Comparison of ENCODE assay signal across 21 cellular contexts in the genomic region with DNA sequence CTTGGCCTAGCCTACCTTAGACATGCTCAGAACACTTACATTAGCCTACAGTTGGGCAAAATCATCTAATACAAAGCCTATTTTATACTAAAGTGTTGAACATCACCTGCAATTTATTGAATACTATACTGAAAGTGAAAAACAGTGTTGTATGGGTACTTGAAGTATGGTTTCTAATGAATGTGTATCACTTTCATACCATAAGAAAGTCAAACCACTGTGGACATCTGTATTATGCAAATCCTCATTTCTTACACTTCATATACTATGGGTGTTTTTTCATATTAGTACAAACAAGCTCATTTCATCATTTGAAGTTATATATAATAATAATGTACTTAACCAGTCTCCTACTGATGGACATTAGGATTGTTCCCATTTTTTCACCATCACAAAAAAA. TPM values are rescaled to one million over a fixed set of nuclear protein-coding genes. Genes with fewer than 3 reads are reported as not detected.
DNase-seq lines count a peak whose midpoint lies in the region; ATAC-seq and TF ChIP-seq lines count a peak whose summit lies in the region.
"Had no signal": no experiment of that assay in that cellular context is flagged by ENCODE, and none has a peak within 500 bp of the region (broad histone marks: within the 10 kb centered on the region; RNA-seq: fewer than 3 reads in every experiment).

No MANE protein-coding gene starts in this region.

- TF ChIP-seq POLR2A in ovary (IDR thresholded peaks at IDR 0.05) (no peak), vagina (IDR thresholded peaks at IDR 0.05) (no peak)

- ATAC-seq in GM19395 (IDR thresholded peaks at IDR 0.05; ENCODE audit: unreplicated experiment) (peak; percentile 92), GM21723 (IDR thresholded peaks at IDR 0.05; ENCODE audit: unreplicated experiment) (peak; percentile 93), HG03025 (IDR thresholded peaks at IDR 0.05; ENCODE audit: low FRiP score, unreplicated experiment) (peak; percentile 49), HG03571 (IDR thresholded peaks at IDR 0.05; ENCODE audit: unreplicated experiment) (peak; percentile 71)
- ATAC-seq: gastrocnemius medialis, left cardiac atrium, PC-3 had no signal

- DNase-seq in ovary, result no peak
- no peak for DNase-seq in NCI-H1417 (lab: John Stamatoyannopoulos, UW)
- DNase-seq in vagina (ENCODE audit: extremely low spot score in 2 of 2), result no peak
- DNase-seq in SK-N-DZ (ENCODE audit: low spot score), result no peak
- DNase-seq: activated effector memory CD4-positive, alpha-beta T cell treated with Interleukin-2 at 50 U/mL for 16 hours; DMS79 treated with DMSO at 0.1 percent for 48 hours; dorsolateral prefrontal cortex; erythroblast; gastrocnemius medialis; left cardiac atrium; NCI-H1417 treated with DMSO at 0.1 percent for 48 hours; NCI-H2171 treated with DMSO at 0.1 percent for 48 hours; NCI-H774; PC-3 had no signal

- TF ChIP-seq CTCF in ovary (IDR thresholded peaks at IDR 0.05) (no peak), vagina (IDR thresholded peaks at IDR 0.05) (no peak)

- H3K27ac ChIP-seq in ovary, result no peak overlapping the region
- H3K27ac ChIP-seq in vagina, result no peak overlapping the region
- H3K27ac ChIP-seq: dorsolateral prefrontal cortex, gastrocnemius medialis had no signal

- H3K9me3 ChIP-seq in ovary (no peaks in the 10 kb centered on the region), vagina (no peaks in the 10 kb centered on the region)
- H3K9me3 ChIP-seq: gastrocnemius medialis had no signal

- intact Hi-C loops in ovary (cut with DNase I), result no loop called here
- intact Hi-C loops in vagina (cut with DNase I), result no loop called here

- no peak overlapping the region for H3K4me3 ChIP-seq in ovary
- H3K4me3 ChIP-seq in vagina, result no peak overlapping the region
- H3K4me3 ChIP-seq: dorsolateral prefrontal cortex, gastrocnemius medialis had no signal

- TF ChIP-seq EP300 in ovary (IDR thresholded peaks at IDR 0.05), result no peak

- H3K36me3 ChIP-seq in ovary (no peaks in the 10 kb centered on the region), vagina (no peaks in the 10 kb centered on the region)
- H3K36me3 ChIP-seq: gastrocnemius medialis had no signal

- H3K4me1 ChIP-seq in ovary (ENCODE audit: insufficient read depth), result no peaks in the 10 kb centered on the region
- H3K4me1 ChIP-seq in vagina, result no peaks in the 10 kb centered on the region
- H3K4me1 ChIP-seq: gastrocnemius medialis had no signal

- no peaks in the 10 kb centered on the region for H3K27me3 ChIP-seq in ovary
- no peaks in the 10 kb centered on the region for H3K27me3 ChIP-seq in vagina
- H3K27me3 ChIP-seq: dorsolateral prefrontal cortex, gastrocnemius medialis had no signal

RNA-seq across cellular contexts. Expression of a gene that starts 41.2 kb away (rescaled TPM):
- total RNA-seq in ovary (under 1 TPM in 4 of 7 donors, not detected in 3; 0.05 to 0.46 (median 0.11) TPM), vagina (not detected)
- under 1 TPM; 0.27 TPM for polyA plus RNA-seq in ovary
- not detected in 2 replicates for polyA plus RNA-seq in SK-N-DZ (2014; cell fraction: cytosol; rRNA removed)
- polyA plus RNA-seq in SK-N-DZ (2014; cell fraction: nucleus; rRNA removed), result 0.15 TPM in 1 of 2 replicates, not detected in the other
- total RNA-seq: cardiac septum, gastrocnemius medialis, PC-3 had no signal

RNA-seq across cellular contexts. Expression of a gene that starts 57.1 kb away (rescaled TPM):
- 1 to 10 TPM in 1 of 7 donors, not detected in 6; 1.0 TPM for total RNA-seq in ovary
- polyA plus RNA-seq in ovary, result under 1 TPM in 1 of 2 donors, not detected in 1; 0.10 TPM
- not detected for total RNA-seq in vagina
- polyA plus RNA-seq in SK-N-DZ (2014; cell fraction: cytosol; rRNA removed), result not detected in 2 replicates
- polyA plus RNA-seq in SK-N-DZ (2014; cell fraction: nucleus; rRNA removed), result not detected in 2 replicates
- total RNA-seq: cardiac septum, dorsolateral prefrontal cortex, gastrocnemius medialis, left cardiac atrium, PC-3, temporal lobe had no signal
- polyA plus RNA-seq: adipose tissue had no signal
